16 cellular contexts compared by ENCODE assay signal in genomic region chr9:72980183-72980582, GRCh38. TPM values are rescaled to one million over a fixed set of nuclear protein-coding genes. Genes with fewer than 3 reads are reported as not detected.
"Had no signal": no experiment of that assay in that cellular context is flagged by ENCODE, and none has a peak within 500 bp of the region (broad histone marks: within the 10 kb centered on the region; RNA-seq: fewer than 3 reads in every experiment).

No MANE protein-coding gene starts in this region.

- H3K27ac ChIP-seq: colonic mucosa, esophagus squamous epithelium, gastroesophageal sphincter, left ventricle myocardium inferior, lower lobe of right lung, neutrophil, right atrium auricular region had no signal

- H3K4me1 ChIP-seq: colonic mucosa, lower lobe of right lung, right atrium auricular region had no signal

- H3K9me3 ChIP-seq: colonic mucosa, esophagus squamous epithelium, gastroesophageal sphincter, left ventricle myocardium inferior, lower lobe of right lung, neutrophil, right atrium auricular region had no signal

- DNase-seq: colonic mucosa; dermis blood vessel endothelial cell; esophagus squamous epithelium; foreskin fibroblast; glutamatergic neuron; immature natural killer cell; left ventricle myocardium inferior; lower lobe of right lung; midbrain; stimulated activated CD4-positive, alpha-beta T cell treated with anti-CD3 and anti-CD28 coated beads, Interleukin-2, amount 100 ng/mL, for 48 hours; stimulated activated naive CD4-positive, alpha-beta T cell treated with Interleukin-2 at 50 U/mL for 16 hours had no signal

- H3K36me3 ChIP-seq: colonic mucosa, esophagus squamous epithelium, gastroesophageal sphincter, left ventricle myocardium inferior, lower lobe of right lung, neutrophil, right atrium auricular region had no signal

- H3K4me3 ChIP-seq: colonic mucosa, esophagus squamous epithelium, gastroesophageal sphincter, left ventricle myocardium inferior, lower lobe of right lung, right atrium auricular region, smooth muscle cell had no signal

- ATAC-seq: gastroesophageal sphincter; natural killer cell treated with Interleukin-12 subunit alpha and Interleukin-12 subunit beta and Interleukin-15 and Interleukin-18, amount 100 ng/mL, for 72 hours had no signal

- H3K27me3 ChIP-seq: colonic mucosa, esophagus squamous epithelium, gastroesophageal sphincter, neutrophil, right atrium auricular region had no signal

RNA-seq across cellular contexts. Expression of gene ALDH1A1, which starts 27.3 kb away (rescaled TPM):
- total RNA-seq: natural killer cell treated with Interleukin-12 subunit alpha and Interleukin-12 subunit beta and Interleukin-15 and Interleukin-18, amount 100 ng/mL, for 72 hours had no signal
